Comparison of ENCODE assay signal across 8 cellular contexts in the genomic region with DNA sequence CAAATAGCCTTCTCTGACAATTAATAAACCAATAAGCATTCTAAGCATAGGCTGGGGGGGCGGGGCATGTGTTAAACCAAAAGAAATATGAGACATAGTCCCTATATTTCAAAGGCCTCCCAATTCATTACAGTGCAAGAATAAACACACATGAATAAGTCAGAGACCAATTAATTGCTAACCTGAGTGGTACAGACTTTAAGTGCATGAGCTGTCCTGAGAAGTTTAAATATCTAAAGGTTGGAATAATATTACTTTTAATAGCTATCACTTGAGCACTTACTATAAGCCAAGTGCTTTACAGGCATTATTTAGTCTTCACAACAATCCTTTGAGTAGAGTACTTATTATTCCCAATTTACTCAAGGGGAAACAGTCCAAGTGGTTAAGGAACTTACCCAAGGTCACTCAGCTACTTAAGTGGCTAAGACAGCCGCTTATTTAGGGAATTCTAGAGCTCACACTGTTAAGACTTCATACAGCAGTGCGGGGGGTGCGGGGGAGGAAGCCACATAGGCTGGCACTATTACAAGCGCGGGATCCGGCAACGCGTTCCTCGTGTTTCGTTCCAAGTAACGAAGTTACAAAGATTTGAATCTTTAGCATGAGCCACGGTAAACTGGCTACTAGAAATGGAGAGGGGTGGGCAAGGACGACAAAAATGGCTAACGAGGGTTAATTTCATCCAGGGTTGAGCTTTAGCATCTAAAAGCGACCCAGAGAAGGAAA. TPM values are rescaled to one million over a fixed set of nuclear protein-coding genes. Genes with fewer than 3 reads are reported as not detected.
A peak's percentile ranks its signal among the peaks of the same experiment; 100 is the strongest.
DNase-seq lines count a peak whose midpoint lies in the region; ATAC-seq and TF ChIP-seq lines count a peak whose summit lies in the region.

No MANE protein-coding gene starts in this region.

- H3K4me1 Mint-ChIP-seq in T-cell = peaks cover 50 to 53% (median 52%) of the 10 kb centered on the region in 3 donors
- H3K4me1 Mint-ChIP-seq in endothelial cell (ENCODE audit: unreplicated experiment) = peaks cover 26% of the 10 kb centered on the region
- peaks cover 27% of the 10 kb centered on the region for H3K4me1 Mint-ChIP-seq in neural crest cell

- H3K27me3 Mint-ChIP-seq in T-cell (no peaks in the 10 kb centered on the region), endothelial cell (ENCODE audit: unreplicated experiment) (peaks cover 3% of the 10 kb centered on the region), neural crest cell (ENCODE audit: low read depth) (no peaks in the 10 kb centered on the region)

- POLR2A ChIA-PET in T-cell (lab: Charles Lee) (interaction anchor here in 1 of 2 donors (0.6 to 0.8 kb wide), 4 partner anchors 11 to 88 kb away, joined by 4 to 8 read pairs (median 7); no protein-coding TSS in a partner anchor), GM10248 (lab: Yijun Ruan, JAX) (no interaction called here)

- peak; percentile 65 for DNase-seq in activated effector memory CD4-positive, alpha-beta T cell treated with anti-CD3 and anti-CD28 coated beads, Interleukin-2, amount 50 U/mL, for 16 hours
- DNase-seq in activated effector memory CD4-positive, alpha-beta T cell treated with Interleukin-2 at 50 U/mL for 16 hours = no peak
- DNase-seq in T-cell (peak in 6 of 34 experiments; percentile 2 to 15 (median 8)), endothelial cell (ENCODE audit: low spot score) (no peak), neural crest cell (ENCODE audit: low read depth, low spot score) (no peak), epidermal melanocyte (ENCODE audit: insufficient read length, low spot score) (no peak), dedifferentiated amniotic fluid mesenchymal stem cell (ENCODE audit: extremely low spot score) (no peak), GM10248 (ENCODE audit: extremely low spot score) (no peak)

- H3K9me3 Mint-ChIP-seq in T-cell (no peaks in the 10 kb centered on the region), endothelial cell (ENCODE audit: unreplicated experiment) (no peaks in the 10 kb centered on the region), neural crest cell (peaks cover 6% of the 10 kb centered on the region)

- CTCF ChIA-PET in T-cell (lab: Charles Lee) = interaction anchor here (0.6 to 1.6 kb wide), 6 partner anchors 13 to 225 kb away, joined by 3 to 7 read pairs (median 4); no protein-coding TSS in a partner anchor
- CTCF ChIA-PET in GM10248 (lab: Yijun Ruan, JAX) = interaction anchor here (1.2 to 1.3 kb wide), 2 partner anchors 17 to 46 kb away, joined by 3 to 4 read pairs; no protein-coding TSS in a partner anchor

- H3K36me3 Mint-ChIP-seq in T-cell (no peaks in the 10 kb centered on the region), endothelial cell (ENCODE audit: low read depth, unreplicated experiment) (peaks cover 11% of the 10 kb centered on the region), neural crest cell (ENCODE audit: low read depth) (peaks cover 13% of the 10 kb centered on the region)

- H3K4me3 Mint-ChIP-seq in T-cell (peak overlapping the region; percentile 92 to 95 (median 94)), endothelial cell (ENCODE audit: unreplicated experiment) (peak overlapping the region; percentile 95), neural crest cell (peak overlapping the region; percentile 97)

- TF ChIP-seq CTCF in endothelial cell (IDR thresholded peaks at IDR 0.05; ENCODE audit: unreplicated experiment) (no peak), neural crest cell (conservative IDR thresholded peaks at IDR 0.05) (no peak), GM10248 (IDR thresholded peaks at IDR 0.05; ENCODE audit: control extremely low read depth, extremely low read depth, low read depth, missing control alignments) (no peak)

- no peak for ATAC-seq in T-cell (replicated peaks in 1 of 4)

- H3K27ac Mint-ChIP-seq in T-cell (peak overlapping the region; percentile 75 to 89), endothelial cell (ENCODE audit: unreplicated experiment) (peak overlapping the region; percentile 89), neural crest cell (ENCODE audit: unreplicated experiment) (peak overlapping the region; percentile 68)

RNA-seq across cellular contexts. Expression of gene THOC2, which starts 1.4 kb away (rescaled TPM):
- 100 to 1,000 TPM in 1 of 5 donors, 10 to 100 TPM in 4; 75.7 to 102 (median 80.7) TPM for total RNA-seq in T-cell
- 94.3 TPM for total RNA-seq in endothelial cell (ENCODE audit: unreplicated experiment)
- total RNA-seq in neural crest cell = 91.1 and 96.2 TPM in 2 replicates
